ENCODE assay signal across 9 cellular contexts in genomic region chr2:63049291-63050185, GRCh38. TPM values are rescaled to one million over a fixed set of nuclear protein-coding genes. Genes with fewer than 3 reads are reported as not detected.
DNase-seq lines count a peak whose midpoint lies in the region; ATAC-seq and TF ChIP-seq lines count a peak whose summit lies in the region.
"Had no signal": no experiment of that assay in that cellular context is flagged by ENCODE, and none has a peak within 500 bp of the region (broad histone marks: within the 10 kb centered on the region; RNA-seq: fewer than 3 reads in every experiment).

No MANE protein-coding gene starts in this region.

- dilution Hi-C loops in IMR-90 (cut with HindIII; ENCODE audit: low sequenced_read_pairs, unreplicated experiment), result no loop called here

- H3K4ac ChIP-seq in IMR-90 (ENCODE audit: low read depth, low read length), result no peak overlapping the region

- peak overlapping the region; percentile 84 for H2AFZ ChIP-seq in IMR-90 (replicated peaks; ENCODE audit: low read length, poor library complexity)

- no peak for TF ChIP-seq CTCF in IMR-90 (conservative IDR thresholded peaks at IDR 0.05; ENCODE audit: low read depth, low read length)
- no peak for TF ChIP-seq CTCF in liver (IDR thresholded peaks at IDR 0.05; ENCODE audit: low read depth, low read length, missing input control)
- no peak for TF ChIP-seq CTCF in vagina (IDR thresholded peaks at IDR 0.05)

- H3K79me1 ChIP-seq in IMR-90 (ENCODE audit: low read depth in 1 of 2, low read length in 2 of 2), result no peaks in the 10 kb centered on the region

- no peak overlapping the region for H2AK9ac ChIP-seq in IMR-90 (replicated peaks; ENCODE audit: low read depth, low read length, poor library complexity)

- H4K8ac ChIP-seq in IMR-90 (ENCODE audit: low read depth in 2 of 2, low read length in 2 of 2), result no peak overlapping the region

- H2BK15ac ChIP-seq in IMR-90 (ENCODE audit: low read depth, low read length), result no peak overlapping the region

- peaks cover 67% of the 10 kb centered on the region for H3K27me3 ChIP-seq in IMR-90 (ENCODE audit: control insufficient read depth, insufficient read depth, low read length)
- peaks cover 18% of the 10 kb centered on the region for H3K27me3 ChIP-seq in adipocyte (replicated peaks; ENCODE audit: control insufficient read depth, insufficient read depth, low read length)
- peaks cover 6 to 9% (median 9%) of the 10 kb centered on the region in 4 donors for H3K27me3 ChIP-seq in liver (ENCODE audit: control insufficient read depth in 4 of 4, insufficient read depth in 4 of 4, low read length in 3 of 4)
- H3K27me3 ChIP-seq in vagina, result peaks cover 6% of the 10 kb centered on the region

- H3K9me1 ChIP-seq in IMR-90 (ENCODE audit: insufficient read depth, low read length), result no peaks in the 10 kb centered on the region

- no peak overlapping the region for H2BK5ac ChIP-seq in IMR-90 (ENCODE audit: low read depth, low read length, poor library complexity, severe bottlenecking)

- DNase-seq in D341Med (ENCODE audit: low spot score) (peak; percentile 44), IMR-90 (peak; percentile 8), adipocyte (ENCODE audit: low read depth) (no peak), vagina (ENCODE audit: extremely low spot score in 2 of 2) (no peak), COR-L47 (lab: John Stamatoyannopoulos, UW) (no peak), GM03348 (ENCODE audit: low spot score) (no peak)

- H3K27ac ChIP-seq in IMR-90 (ENCODE audit: insufficient read depth, low read length), result no peak overlapping the region
- no peak overlapping the region for H3K27ac ChIP-seq in liver (ENCODE audit: low read depth in 1 of 2, low read length in 2 of 2)
- no peak overlapping the region for H3K27ac ChIP-seq in vagina

- H3K9ac ChIP-seq in IMR-90 (ENCODE audit: low read depth, low read length) (no peak overlapping the region), adipocyte (ENCODE audit: low read length) (no peak overlapping the region), liver (ENCODE audit: low read depth in 1 of 2, low read length in 2 of 2) (peak overlapping the region in 1 of 2 donors; percentile 12)

- H2BK120ac ChIP-seq in IMR-90 (ENCODE audit: low read depth, low read length), result no peak overlapping the region

- in situ Hi-C loops in IMR-90 (cut with MboI; ENCODE audit: low sequenced_read_pairs), result loop anchor here (25.0 kb wide), 1 partner anchor 587 kb away; no protein-coding TSS in a partner anchor

- peaks cover 32% of the 10 kb centered on the region for H3K9me3 ChIP-seq in IMR-90 (ENCODE audit: control insufficient read depth, insufficient read depth, low read length)
- H3K9me3 ChIP-seq in adipocyte (ENCODE audit: control insufficient read depth, low read length), result no peaks in the 10 kb centered on the region
- H3K9me3 ChIP-seq in liver (ENCODE audit: control insufficient read depth in 4 of 4, low read length in 3 of 4), result peaks cover 0 to 3% (median 2%) of the 10 kb centered on the region in 4 donors
- no peaks in the 10 kb centered on the region for H3K9me3 ChIP-seq in vagina

- no peak for TF ChIP-seq RAD21 in IMR-90 (IDR thresholded peaks at IDR 0.05; ENCODE audit: low read length)
- TF ChIP-seq RAD21 in liver (IDR thresholded peaks at IDR 0.05), result no peak

- H3K56ac ChIP-seq in IMR-90 (ENCODE audit: extremely low read depth, insufficient read depth, low read length), result no peak overlapping the region

- TF ChIP-seq POLR2A in IMR-90 (IDR thresholded peaks at IDR 0.05; ENCODE audit: low read depth, low read length), result no peak
- no peak for TF ChIP-seq POLR2A in vagina (IDR thresholded peaks at IDR 0.05)

- H3K4me3 ChIP-seq in IMR-90 (ENCODE audit: insufficient read depth, low read depth, low read length), result peak overlapping the region; percentile 61
- peak overlapping the region; percentile 77 for H3K4me3 ChIP-seq in adipocyte (ENCODE audit: low read length)
- peak overlapping the region; percentile 19 to 56 (median 40) for H3K4me3 ChIP-seq in liver (ENCODE audit: low read depth in 1 of 3, low read length in 3 of 3)
- peak overlapping the region; percentile 42 to 59 for H3K4me3 ChIP-seq in vagina

- intact Hi-C loops in IMR-90 (cut with micrococcal nuclease), result no loop called here
- intact Hi-C loops in vagina (cut with DNase I), result no loop called here

- H3K23ac ChIP-seq in IMR-90 (ENCODE audit: low read depth, low read length), result no peak overlapping the region

- H4K5ac ChIP-seq in IMR-90 (ENCODE audit: low read depth, low read length), result no peak overlapping the region

- H4K20me1 ChIP-seq in IMR-90 (ENCODE audit: insufficient read depth, low read length), result peaks cover 9% of the 10 kb centered on the region; the same call in 1 of the 2 replicates

- ATAC-seq in IMR-90 (ENCODE audit: low read depth) (no peak; the same call in 1 of the 2 replicates), HG03139 (IDR thresholded peaks at IDR 0.05; ENCODE audit: unreplicated experiment) (no peak)

- peak overlapping the region; percentile 98 for H3K4me2 ChIP-seq in IMR-90 (ENCODE audit: low read depth, low read length)

- CTCF ChIA-PET in IMR-90 (lab: Yijun Ruan, JAX), result no interaction called here

- H3K18ac ChIP-seq in IMR-90 (ENCODE audit: low read depth, low read length), result no peak overlapping the region

- POLR2A ChIA-PET in IMR-90 (lab: Charles Lee; ENCODE audit: unreplicated experiment), result no interaction called here

- H2BK20ac ChIP-seq in IMR-90 (ENCODE audit: low read depth, low read length), result no peak overlapping the region

- H2AK5ac ChIP-seq in IMR-90 (ENCODE audit: low read depth, low read length), result no peak overlapping the region

- H3K4me1 ChIP-seq in IMR-90 (ENCODE audit: control insufficient read depth, insufficient read depth, low read length) (peaks cover 5% of the 10 kb centered on the region), adipocyte (ENCODE audit: control insufficient read depth, insufficient read depth, low read length) (peaks cover 19% of the 10 kb centered on the region), liver (ENCODE audit: control insufficient read depth in 4 of 4, insufficient read depth in 4 of 4, low read length in 3 of 4) (peaks cover 23 to 63% (median 49%) of the 10 kb centered on the region in 4 donors), vagina (peaks cover 44% of the 10 kb centered on the region)

- H3K14ac ChIP-seq in IMR-90 (replicated peaks; ENCODE audit: low read depth, low read length), result no peak overlapping the region

- BruUV-seq in IMR-90 (replicated peaks; lab: Mats Ljungman, UMichigan), result no TSS peak

- H3K36me3 ChIP-seq in IMR-90 (ENCODE audit: control insufficient read depth, insufficient read depth, low read length), result peaks cover 6% of the 10 kb centered on the region
- H3K36me3 ChIP-seq in adipocyte (ENCODE audit: control insufficient read depth, insufficient read depth, low read length, severe bottlenecking), result peaks cover 35% of the 10 kb centered on the region
- peaks cover 2 to 11% (median 5%) of the 10 kb centered on the region in 4 donors for H3K36me3 ChIP-seq in liver (ENCODE audit: control insufficient read depth in 4 of 4, insufficient read depth in 3 of 4, low read depth in 1 of 4, low read length in 3 of 4)
- peaks cover 0 to 9% of the 10 kb centered on the region in 2 donors for H3K36me3 ChIP-seq in vagina

- no peak overlapping the region for H4K91ac ChIP-seq in IMR-90 (ENCODE audit: insufficient read depth, low read depth, low read length)

- 4% methylated on average over 4 of the region's 46 CpGs; no CpG with 5 or more reads in 1 of the 2 experiments for WGBS in IMR-90 (ENCODE audit: extremely low coverage in 2 of 2, insufficient read length in 1 of 2), 2 experiments
- WGBS in liver, result 6% methylated on average over 46 of the region's 46 CpGs

TF ChIP-seq in IMR-90, 13 proteins besides CTCF, POLR2A, EP300 and RAD21 (continues in another document):
- TF ChIP-seq ELK1 (IDR thresholded peaks at IDR 0.05; ENCODE audit: borderline replicate concordance, low read depth, low read length) (no peak), SMC3 (IDR thresholded peaks at IDR 0.05; ENCODE audit: low read depth, low read length) (no peak), CHD1 (IDR thresholded peaks at IDR 0.05; ENCODE audit: low read depth, low read length) (no peak), MAFK (IDR thresholded peaks at IDR 0.05; ENCODE audit: low read depth, low read length) (no peak), CEBPB (IDR thresholded peaks at IDR 0.05; ENCODE audit: low read depth, low read length) (no peak), NFE2L2 (IDR thresholded peaks at IDR 0.05; ENCODE audit: low read depth, low read length) (no peak), MXI1 (IDR thresholded peaks at IDR 0.05; ENCODE audit: borderline replicate concordance, low read depth, low read length) (no peak)

TF ChIP-seq in liver, 16 proteins besides CTCF, POLR2A, EP300 and RAD21:
- TF ChIP-seq NR2F2 (IDR thresholded peaks at IDR 0.05) (no peak), TAF1 (conservative IDR thresholded peaks at IDR 0.05) (no peak), EGR1 (IDR thresholded peaks at IDR 0.05; ENCODE audit: low read depth in 2 of 2) (no peak), FOXA2 (IDR thresholded peaks at IDR 0.05) (no peak), FOXA1 (IDR thresholded peaks at IDR 0.05) (no peak)
- TF ChIP-seq, protein P1, sequence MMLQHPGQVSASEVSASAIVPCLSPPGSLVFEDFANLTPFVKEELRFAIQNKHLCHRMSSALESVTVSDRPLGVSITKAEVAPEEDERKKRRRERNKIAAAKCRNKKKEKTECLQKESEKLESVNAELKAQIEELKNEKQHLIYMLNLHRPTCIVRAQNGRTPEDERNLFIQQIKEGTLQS (IDR thresholded peaks at IDR 0.05), result no peak

RNA-seq across cellular contexts. Expression of gene OTX1, which starts 1.1 kb away (rescaled TPM):
- not detected in 2 replicates for total RNA-seq in IMR-90 (2012; rRNA removed)
- 0.03 TPM in 1 of 2 replicates, not detected in the other for polyA plus RNA-seq in IMR-90 (2012; rRNA removed)
- 0.02 TPM in 1 of 2 replicates, not detected in the other for polyA plus RNA-seq in IMR-90 (2012; cell fraction: cytosol; rRNA removed)
- polyA plus RNA-seq in IMR-90 (2012; cell fraction: nucleus; rRNA removed; ENCODE audit: low replicate concordance), result 0.18 and 0.48 TPM in 2 replicates
- under 1 TPM in 1 of 2 donors, not detected in 1; 0.59 TPM for total RNA-seq in liver
- not detected for polyA plus RNA-seq in liver
- total RNA-seq in vagina, result not detected
- total RNA-seq: T-helper 2 cell treated with Interferon-gamma antibody and Interleukin-4, amounts not matched to agents 100 ng/mL and 5 ng/mL, for 36 hours had no signal

Comparison
In these comparisons a context has a peak if more than half of its experiments do, and no peak if none do; other contexts are left out.
1. DNase-seq: peak in D341Med (single experiment) and IMR-90 (single experiment); none in adipocyte (single experiment), vagina (0 of 2), COR-L47 (single experiment) and GM03348 (single experiment).
2. Peak in every context shown above with its lines, with median percentiles within 50 percentile points of each other: H3K4me3 ChIP-seq.